ENCODE assay signal across 19 cellular contexts in genomic region chr22:22867996-22868715, GRCh38. TPM values are rescaled to one million over a fixed set of nuclear protein-coding genes. Genes with fewer than 3 reads are reported as not detected.
DNase-seq lines count a peak whose midpoint lies in the region; ATAC-seq and TF ChIP-seq lines count a peak whose summit lies in the region.
"Had no signal": no experiment of that assay in that cellular context is flagged by ENCODE, and none has a peak within 500 bp of the region (broad histone marks: within the 10 kb centered on the region; RNA-seq: fewer than 3 reads in every experiment).

No MANE protein-coding gene starts in this region.

- H3K4me1 ChIP-seq in KMS-11 (ENCODE audit: low read depth, poor library complexity, severe bottlenecking) = peaks cover 86% of the 10 kb centered on the region
- H3K4me1 ChIP-seq in vagina = peaks cover 15% of the 10 kb centered on the region
- H3K4me1 ChIP-seq in psoas muscle = no peaks in the 10 kb centered on the region
- H3K4me1 ChIP-seq: HAP-1 had no signal

- H3K9ac ChIP-seq in KMS-11 = no peak overlapping the region

- H3K27me3 ChIP-seq in KMS-11 (ENCODE audit: insufficient read depth, low read depth) (no peaks in the 10 kb centered on the region), vagina (no peaks in the 10 kb centered on the region), psoas muscle (ENCODE audit: insufficient read depth in 3 of 3, low read length in 2 of 3) (no peaks in the 10 kb centered on the region)

- no peaks in the 10 kb centered on the region for H3K36me3 ChIP-seq in KMS-11 (ENCODE audit: insufficient read depth)
- no peaks in the 10 kb centered on the region for H3K36me3 ChIP-seq in vagina
- H3K36me3 ChIP-seq in psoas muscle (ENCODE audit: insufficient read depth in 1 of 2, low read depth in 1 of 2) = no peaks in the 10 kb centered on the region
- H3K36me3 ChIP-seq: HAP-1 had no signal

- no peaks in the 10 kb centered on the region for H3K9me3 Mint-ChIP-seq in activated CD4-positive, alpha-beta memory T cell treated with anti-CD3 and anti-CD28 coated beads for 36 hours
- no peaks in the 10 kb centered on the region for H3K9me3 Mint-ChIP-seq in activated CD4-positive, alpha-beta memory T cell treated with anti-CD3 and anti-CD28 coated beads, Interleukin-2, amount 10 ng/mL, durations not matched to agents 7 days and 5 days
- H3K9me3 Mint-ChIP-seq in central memory CD8-positive, alpha-beta T cell = peaks cover 6% of the 10 kb centered on the region
- no peaks in the 10 kb centered on the region for H3K9me3 Mint-ChIP-seq in activated CD4-positive, alpha-beta T cell treated with anti-CD3 and anti-CD28 coated beads for 36 hours (ENCODE audit: low read depth)
- H3K9me3 Mint-ChIP-seq: CD4-positive, alpha-beta T cell had no signal

- H3K9me3 ChIP-seq in vagina (no peaks in the 10 kb centered on the region), psoas muscle (no peaks in the 10 kb centered on the region)
- H3K9me3 ChIP-seq: HAP-1 had no signal

- DNase-seq in activated CD4-positive, alpha-beta memory T cell treated with anti-CD3 and anti-CD28 coated beads for 36 hours = peak; percentile 3
- DNase-seq in activated CD4-positive, alpha-beta memory T cell treated with anti-CD3 and anti-CD28 coated beads, Interleukin-2, amount 10 ng/mL, durations not matched to agents 7 days and 5 days = no peak
- DNase-seq in central memory CD8-positive, alpha-beta T cell (ENCODE audit: low spot score in 2 of 2) = no peak
- DNase-seq in vagina (ENCODE audit: extremely low spot score in 2 of 2) = peak; percentile 49 to 52
- no peak for DNase-seq in NCI-H1930 (lab: John Stamatoyannopoulos, UW)
- no peak for DNase-seq in activated CD4-positive, alpha-beta T cell treated with anti-CD3 and anti-CD28 coated beads for 36 hours
- no peak for DNase-seq in psoas muscle
- DNase-seq: CD4-positive, alpha-beta T cell; DMS79; NCI-H1436 treated with DMSO at 0.1 percent for 48 hours; NCI-H2081; NCI-H510A treated with DMSO at 0.1 percent for 48 hours; NCI-H82 had no signal

- POLR2A ChIA-PET in activated CD4-positive, alpha-beta memory T cell treated with anti-CD3 and anti-CD28 coated beads for 36 hours (lab: Charles Lee) = no interaction called here
- POLR2A ChIA-PET in activated CD4-positive, alpha-beta memory T cell treated with anti-CD3 and anti-CD28 coated beads, Interleukin-2, amount 10 ng/mL, durations not matched to agents 7 days and 5 days (lab: Charles Lee) = no interaction called here
- POLR2A ChIA-PET in activated CD4-positive, alpha-beta T cell treated with anti-CD3 and anti-CD28 coated beads for 36 hours (lab: Charles Lee) = no interaction called here

- no peak for ATAC-seq in central memory CD8-positive, alpha-beta T cell (replicated peaks; ENCODE audit: extremely low read depth, poor library complexity, severe bottlenecking)
- no peak for ATAC-seq in activated CD4-positive, alpha-beta T cell treated with anti-CD3 and anti-CD28 coated beads for 36 hours
- ATAC-seq in psoas muscle = no peak

- no peak overlapping the region for H2AFZ ChIP-seq in KMS-11 (ENCODE audit: low read depth)

- H3K4me2 ChIP-seq in KMS-11 = peak overlapping the region; percentile 97; the same call in 1 of the 2 replicates

- H4K20me1 ChIP-seq in KMS-11 (ENCODE audit: insufficient read depth) = no peaks in the 10 kb centered on the region

- H3K27ac Mint-ChIP-seq in activated CD4-positive, alpha-beta memory T cell treated with anti-CD3 and anti-CD28 coated beads for 36 hours = no peak overlapping the region
- H3K27ac Mint-ChIP-seq in activated CD4-positive, alpha-beta memory T cell treated with anti-CD3 and anti-CD28 coated beads, Interleukin-2, amount 10 ng/mL, durations not matched to agents 7 days and 5 days = no peak overlapping the region
- peak overlapping the region; percentile 49 for H3K27ac Mint-ChIP-seq in central memory CD8-positive, alpha-beta T cell (ENCODE audit: low read depth)
- H3K27ac Mint-ChIP-seq in activated CD4-positive, alpha-beta T cell treated with anti-CD3 and anti-CD28 coated beads for 36 hours = no peak overlapping the region
- H3K27ac Mint-ChIP-seq: CD4-positive, alpha-beta T cell had no signal

- 83 to 89% (median 84%) methylated on average over 6 of the region's 6 CpGs for WGBS in psoas muscle, 3 donors

- no peaks in the 10 kb centered on the region for H3K79me2 ChIP-seq in KMS-11 (ENCODE audit: insufficient read depth, low read depth)

- CTCF ChIA-PET in activated CD4-positive, alpha-beta memory T cell treated with anti-CD3 and anti-CD28 coated beads for 36 hours (lab: Charles Lee) = interaction anchor here (1.2 to 1.3 kb wide), 2 partner anchors 9 to 59 kb away, joined by 3 to 4 read pairs; no protein-coding TSS in a partner anchor
- CTCF ChIA-PET in activated CD4-positive, alpha-beta memory T cell treated with anti-CD3 and anti-CD28 coated beads, Interleukin-2, amount 10 ng/mL, durations not matched to agents 7 days and 5 days (lab: Charles Lee) = interaction anchor here (1.2 kb wide), 1 partner anchor 20 kb away, joined by 3 read pairs; no protein-coding TSS in a partner anchor
- CTCF ChIA-PET in activated CD4-positive, alpha-beta T cell treated with anti-CD3 and anti-CD28 coated beads for 36 hours (lab: Charles Lee) = interaction anchor here (3.0 kb wide), 1 partner anchor 10 kb away, joined by 16 read pairs; no protein-coding TSS in a partner anchor

- H3K4me3 ChIP-seq in KMS-11 (IDR thresholded peaks at IDR 0.05; ENCODE audit: insufficient read depth, low read depth, low read length) = no peak overlapping the region
- no peak overlapping the region for H3K4me3 ChIP-seq in vagina
- H3K4me3 ChIP-seq in psoas muscle = no peak overlapping the region
- H3K4me3 ChIP-seq: HAP-1 had no signal

- H3K27ac ChIP-seq in KMS-11 (peak overlapping the region; percentile 76; the same call in 1 of the 2 replicates), vagina (no peak overlapping the region), psoas muscle (no peak overlapping the region)

- H3K4me3 Mint-ChIP-seq in activated CD4-positive, alpha-beta memory T cell treated with anti-CD3 and anti-CD28 coated beads for 36 hours = no peak overlapping the region
- no peak overlapping the region for H3K4me3 Mint-ChIP-seq in activated CD4-positive, alpha-beta memory T cell treated with anti-CD3 and anti-CD28 coated beads, Interleukin-2, amount 10 ng/mL, durations not matched to agents 7 days and 5 days
- no peak overlapping the region for H3K4me3 Mint-ChIP-seq in central memory CD8-positive, alpha-beta T cell
- no peak overlapping the region for H3K4me3 Mint-ChIP-seq in activated CD4-positive, alpha-beta T cell treated with anti-CD3 and anti-CD28 coated beads for 36 hours
- H3K4me3 Mint-ChIP-seq: CD4-positive, alpha-beta T cell had no signal

- TF ChIP-seq POLR2A in vagina (IDR thresholded peaks at IDR 0.05) = no peak

- no peaks in the 10 kb centered on the region for H3K36me3 Mint-ChIP-seq in activated CD4-positive, alpha-beta memory T cell treated with anti-CD3 and anti-CD28 coated beads for 36 hours
- no peaks in the 10 kb centered on the region for H3K36me3 Mint-ChIP-seq in activated CD4-positive, alpha-beta memory T cell treated with anti-CD3 and anti-CD28 coated beads, Interleukin-2, amount 10 ng/mL, durations not matched to agents 7 days and 5 days (ENCODE audit: low read depth)
- no peaks in the 10 kb centered on the region for H3K36me3 Mint-ChIP-seq in central memory CD8-positive, alpha-beta T cell (ENCODE audit: insufficient read depth)
- no peaks in the 10 kb centered on the region for H3K36me3 Mint-ChIP-seq in activated CD4-positive, alpha-beta T cell treated with anti-CD3 and anti-CD28 coated beads for 36 hours (ENCODE audit: low read depth)

- intact Hi-C loops in activated CD4-positive, alpha-beta memory T cell treated with anti-CD3 and anti-CD28 coated beads for 36 hours (cut with micrococcal nuclease) = loop anchor here (5.0 kb wide), 1 partner anchor 51 kb away; no protein-coding TSS in a partner anchor
- intact Hi-C loops in vagina (cut with DNase I) (no loop called here), psoas muscle (cut with DNase I) (no loop called here)
- intact Hi-C loops in activated CD4-positive, alpha-beta T cell treated with anti-CD3 and anti-CD28 coated beads for 36 hours (cut with DNase I, micrococcal nuclease) = loop anchor here in 1 of 2 experiments (10.0 kb wide), 1 partner anchor 147 kb away; no protein-coding TSS in a partner anchor

- H3K27me3 Mint-ChIP-seq in activated CD4-positive, alpha-beta memory T cell treated with anti-CD3 and anti-CD28 coated beads for 36 hours = no peaks in the 10 kb centered on the region
- peaks cover 41% of the 10 kb centered on the region for H3K27me3 Mint-ChIP-seq in activated CD4-positive, alpha-beta memory T cell treated with anti-CD3 and anti-CD28 coated beads, Interleukin-2, amount 10 ng/mL, durations not matched to agents 7 days and 5 days
- no peaks in the 10 kb centered on the region for H3K27me3 Mint-ChIP-seq in central memory CD8-positive, alpha-beta T cell
- no peaks in the 10 kb centered on the region for H3K27me3 Mint-ChIP-seq in activated CD4-positive, alpha-beta T cell treated with anti-CD3 and anti-CD28 coated beads for 36 hours
- H3K27me3 Mint-ChIP-seq: CD4-positive, alpha-beta T cell had no signal

- TF ChIP-seq CTCF in KMS-11 (conservative IDR thresholded peaks at IDR 0.05; ENCODE audit: low read depth, low read length) (no peak), vagina (IDR thresholded peaks at IDR 0.05) (no peak), psoas muscle (IDR thresholded peaks at IDR 0.05) (no peak)

- peaks cover 36% of the 10 kb centered on the region for H3K4me1 Mint-ChIP-seq in activated CD4-positive, alpha-beta memory T cell treated with anti-CD3 and anti-CD28 coated beads for 36 hours (ENCODE audit: low read depth)
- H3K4me1 Mint-ChIP-seq in activated CD4-positive, alpha-beta memory T cell treated with anti-CD3 and anti-CD28 coated beads, Interleukin-2, amount 10 ng/mL, durations not matched to agents 7 days and 5 days = peaks cover 33% of the 10 kb centered on the region
- H3K4me1 Mint-ChIP-seq in central memory CD8-positive, alpha-beta T cell = peaks cover 72% of the 10 kb centered on the region
- peaks cover 37% of the 10 kb centered on the region for H3K4me1 Mint-ChIP-seq in activated CD4-positive, alpha-beta T cell treated with anti-CD3 and anti-CD28 coated beads for 36 hours

RNA-seq across cellular contexts. Expression of gene IGLL5, which starts 19.5 kb away (rescaled TPM):
- total RNA-seq in activated CD4-positive, alpha-beta memory T cell treated with anti-CD3 and anti-CD28 coated beads for 36 hours = not detected
- total RNA-seq in activated CD4-positive, alpha-beta memory T cell treated with anti-CD3 and anti-CD28 coated beads, Interleukin-2, amount 10 ng/mL, durations not matched to agents 7 days and 5 days = not detected
- total RNA-seq in vagina (1.7 TPM), psoas muscle (under 1 TPM in 2 of 4 donors, not detected in 2; 0.45 to 0.50 TPM)
- total RNA-seq in activated CD4-positive, alpha-beta T cell treated with anti-CD3 and anti-CD28 coated beads for 36 hours = not detected
- polyA plus RNA-seq in psoas muscle = under 1 TPM in 1 of 3 donors, not detected in 2; 0.06 TPM
- total RNA-seq: CD4-positive, alpha-beta T cell; G401; HT-29; LHCN-M2; SK-MEL-5 had no signal

Comparison
In these comparisons a context has a peak if more than half of its experiments do, and no peak if none do; other contexts are left out.
1. DNase-seq: peak in activated CD4-positive, alpha-beta memory T cell treated with anti-CD3 and anti-CD28 coated beads for 36 hours (single experiment) and vagina (2 of 2); none in activated CD4-positive, alpha-beta memory T cell treated with anti-CD3 and anti-CD28 coated beads, Interleukin-2, amount 10 ng/mL, durations not matched to agents 7 days and 5 days (single experiment), central memory CD8-positive, alpha-beta T cell (0 of 2), NCI-H1930 (0 of 2), activated CD4-positive, alpha-beta T cell treated with anti-CD3 and anti-CD28 coated beads for 36 hours (single experiment) and psoas muscle (0 of 2).